In genomic region chr14:50064993-50065392, GRCh38 we compare ENCODE assay signal across 8 cellular contexts. TPM values are rescaled to one million over a fixed set of nuclear protein-coding genes. Genes with fewer than 3 reads are reported as not detected.
DNase-seq lines count a peak whose midpoint lies in the region; ATAC-seq and TF ChIP-seq lines count a peak whose summit lies in the region.

No MANE protein-coding gene starts in this region.

- H2AK5ac ChIP-seq in H9 (ENCODE audit: insufficient read length, low read length): no peak overlapping the region

- H3K4me3 ChIP-seq in CD4-positive, alpha-beta memory T cell (ENCODE audit: low read length in 2 of 2): no peak overlapping the region

- H3K14ac ChIP-seq in H9 (ENCODE audit: insufficient read depth, low read length): no peak overlapping the region

- H3K23ac ChIP-seq in H9 (ENCODE audit: insufficient read length, low read depth, low read length): no peak overlapping the region

- peaks cover 67% of the 10 kb centered on the region for H3K4me1 ChIP-seq in CD4-positive, alpha-beta memory T cell (ENCODE audit: insufficient read depth, low read length)
- peaks cover 8% of the 10 kb centered on the region; the same call in 1 of the 2 replicates for H3K4me1 ChIP-seq in H9 (ENCODE audit: insufficient read depth, low read length)

- H3K9me3 Mint-ChIP-seq in CD4-positive, alpha-beta memory T cell: no peaks in the 10 kb centered on the region
- H3K9me3 Mint-ChIP-seq in activated CD4-positive, alpha-beta T cell treated with anti-CD3 and anti-CD28 coated beads, Interleukin-2, amount 10 ng/mL, durations not matched to agents 7 days and 5 days: no peaks in the 10 kb centered on the region
- H3K9me3 Mint-ChIP-seq in type B pancreatic cell (peaks cover 4% of the 10 kb centered on the region), H9 (no peaks in the 10 kb centered on the region; a peak in 1 of 5 replicates)

- H4K20me1 ChIP-seq in H9 (ENCODE audit: control insufficient read depth, insufficient read depth, insufficient read length): no peaks in the 10 kb centered on the region

- H3K27ac Mint-ChIP-seq in CD4-positive, alpha-beta memory T cell: peak overlapping the region; percentile 92 to 100 (median 99)
- peak overlapping the region; percentile 98 for H3K27ac Mint-ChIP-seq in activated CD4-positive, alpha-beta T cell treated with anti-CD3 and anti-CD28 coated beads, Interleukin-2, amount 10 ng/mL, durations not matched to agents 7 days and 5 days
- H3K27ac Mint-ChIP-seq in type B pancreatic cell: peak overlapping the region; percentile 95
- H3K27ac Mint-ChIP-seq in H9: no peak overlapping the region

- POLR2A ChIA-PET in CD4-positive, alpha-beta memory T cell (lab: Charles Lee; ENCODE audit: partially characterized antibody): interaction anchor here (0.8 to 6.6 kb wide), 13 partner anchors 17 to 202 kb away, joined by 3 to 354 read pairs (median 108); partner anchors contain the start of gene ARF6
- POLR2A ChIA-PET in activated CD4-positive, alpha-beta T cell treated with anti-CD3 and anti-CD28 coated beads, Interleukin-2, amount 10 ng/mL, durations not matched to agents 7 days and 5 days (lab: Charles Lee): no interaction called here

- H4K91ac ChIP-seq in H9 (ENCODE audit: insufficient read length, low read depth, low read length): no peak overlapping the region

- H3K4me2 ChIP-seq in H9 (ENCODE audit: insufficient read depth, insufficient read length, low read length): no peak overlapping the region

- H4K5ac ChIP-seq in H9 (ENCODE audit: insufficient read length, low read depth, low read length): no peak overlapping the region

- no peaks in the 10 kb centered on the region for H3K9me3 ChIP-seq in CD4-positive, alpha-beta memory T cell (ENCODE audit: control insufficient read depth in 1 of 2, low read length in 2 of 2)
- H3K9me3 ChIP-seq in H9 (ENCODE audit: control insufficient read depth, low read depth, low read length): no peaks in the 10 kb centered on the region

- H3K4ac ChIP-seq in H9 (ENCODE audit: low read depth, low read length): no peak overlapping the region

- peak overlapping the region; percentile 83 for H3K27ac ChIP-seq in CD4-positive, alpha-beta memory T cell (ENCODE audit: low read depth, low read length)
- no peak overlapping the region for H3K27ac ChIP-seq in H9 (ENCODE audit: insufficient read length, low read depth, low read length)

- TF ChIP-seq CTCF in type B pancreatic cell (conservative IDR thresholded peaks at IDR 0.05) (no peak), H9 (conservative IDR thresholded peaks at IDR 0.05) (no peak)

- peak; percentile 67 to 84 (median 72) for DNase-seq in CD4-positive, alpha-beta memory T cell
- DNase-seq in activated CD4-positive, alpha-beta T cell treated with anti-CD3 and anti-CD28 coated beads, Interleukin-2, amount 10 ng/mL, durations not matched to agents 7 days and 5 days: peak; percentile 86
- DNase-seq in germinal center (ENCODE audit: low spot score): peak; percentile 71
- DNase-seq in type B pancreatic cell (ENCODE audit: extremely low spot score, unreplicated experiment): no peak
- DNase-seq in DMS153 (lab: John Stamatoyannopoulos, UW): no peak
- DNase-seq in H9: no peak

- H2AFZ ChIP-seq in H9 (ENCODE audit: low read length): no peak overlapping the region

- CTCF ChIA-PET in CD4-positive, alpha-beta memory T cell (lab: Charles Lee; ENCODE audit: partially characterized antibody): interaction anchor here (1.0 to 5.8 kb wide), 9 partner anchors 17 to 200 kb away, joined by 3 to 182 read pairs (median 51); no protein-coding TSS in a partner anchor
- CTCF ChIA-PET in activated CD4-positive, alpha-beta T cell treated with anti-CD3 and anti-CD28 coated beads, Interleukin-2, amount 10 ng/mL, durations not matched to agents 7 days and 5 days (lab: Charles Lee): interaction anchor here (1.0 to 1.6 kb wide), 4 partner anchors 18 to 202 kb away, joined by 3 to 4 read pairs (median 4); no protein-coding TSS in a partner anchor

- intact Hi-C loops in CD4-positive, alpha-beta memory T cell (cut with micrococcal nuclease): no loop called here

- H2BK15ac ChIP-seq in H9 (ENCODE audit: low read depth, low read length): no peak overlapping the region

- no peak overlapping the region for H2BK5ac ChIP-seq in H9 (ENCODE audit: insufficient read length, low read length)

- H2BK20ac ChIP-seq in H9 (ENCODE audit: low read depth, low read length, poor library complexity, severe bottlenecking): no peak overlapping the region

- H3K18ac ChIP-seq in H9 (ENCODE audit: insufficient read length, low read depth, low read length): no peak overlapping the region

- H3K27me3 ChIP-seq in CD4-positive, alpha-beta memory T cell (ENCODE audit: insufficient read depth, low read length): no peaks in the 10 kb centered on the region
- H3K27me3 ChIP-seq in H9 (ENCODE audit: insufficient read depth, low read length): no peaks in the 10 kb centered on the region

- H3K56ac ChIP-seq in H9 (ENCODE audit: insufficient read length, low read depth, low read length): no peak overlapping the region

- no peaks in the 10 kb centered on the region for H3K27me3 Mint-ChIP-seq in CD4-positive, alpha-beta memory T cell
- H3K27me3 Mint-ChIP-seq in activated CD4-positive, alpha-beta T cell treated with anti-CD3 and anti-CD28 coated beads, Interleukin-2, amount 10 ng/mL, durations not matched to agents 7 days and 5 days: no peaks in the 10 kb centered on the region
- H3K27me3 Mint-ChIP-seq in type B pancreatic cell (no peaks in the 10 kb centered on the region), H9 (ENCODE audit: low read depth) (peaks cover 3% of the 10 kb centered on the region; the same call in 1 of the 2 replicates)

- H3K4me1 Mint-ChIP-seq in CD4-positive, alpha-beta memory T cell: peaks cover 56 to 77% (median 62%) of the 10 kb centered on the region in 4 donors
- peaks cover 81% of the 10 kb centered on the region for H3K4me1 Mint-ChIP-seq in activated CD4-positive, alpha-beta T cell treated with anti-CD3 and anti-CD28 coated beads, Interleukin-2, amount 10 ng/mL, durations not matched to agents 7 days and 5 days
- peaks cover 27% of the 10 kb centered on the region for H3K4me1 Mint-ChIP-seq in type B pancreatic cell (ENCODE audit: unreplicated experiment)
- H3K4me1 Mint-ChIP-seq in H9: peaks cover 21 to 30% of the 10 kb centered on the region in 2 experiments

- H3K23me2 ChIP-seq in H9 (ENCODE audit: insufficient read length, low read depth, low read length, poor library complexity, severe bottlenecking): no peaks in the 10 kb centered on the region

- WGBS in H9 (ENCODE audit: extremely low coverage, insufficient read length, low lambda C conversion rate): no CpG with 5 or more reads among the region's 4 CpGs

- H2BK12ac ChIP-seq in H9 (ENCODE audit: insufficient read length, low read depth, low read length): no peak overlapping the region

- H3K79me2 ChIP-seq in H9 (ENCODE audit: insufficient read depth, low read length): no peaks in the 10 kb centered on the region

- no peak overlapping the region for H2BK120ac ChIP-seq in H9 (ENCODE audit: low read depth, low read length, poor library complexity, severe bottlenecking)

- no peaks in the 10 kb centered on the region for H3K36me3 Mint-ChIP-seq in CD4-positive, alpha-beta memory T cell
- H3K36me3 Mint-ChIP-seq in activated CD4-positive, alpha-beta T cell treated with anti-CD3 and anti-CD28 coated beads, Interleukin-2, amount 10 ng/mL, durations not matched to agents 7 days and 5 days (ENCODE audit: low read depth): peaks cover 34% of the 10 kb centered on the region
- H3K36me3 Mint-ChIP-seq in type B pancreatic cell (peaks cover 3% of the 10 kb centered on the region), H9 (ENCODE audit: insufficient read depth in 1 of 3, low read depth in 3 of 3) (no peaks in the 10 kb centered on the region; a peak in 1 of 7 replicates)

- no peak overlapping the region for H3K9ac ChIP-seq in H9 (ENCODE audit: extremely low read depth, insufficient read length, low read length)

- H3T11ph ChIP-seq in H9 (ENCODE audit: low read length): no peak overlapping the region

- no peaks in the 10 kb centered on the region for H3K79me1 ChIP-seq in H9 (ENCODE audit: insufficient read depth, low read depth, low read length, poor library complexity, severe bottlenecking)

- H3K4me3 Mint-ChIP-seq in CD4-positive, alpha-beta memory T cell: peak overlapping the region in 7 of 8 donors; percentile 61 to 82 (median 75)
- H3K4me3 Mint-ChIP-seq in activated CD4-positive, alpha-beta T cell treated with anti-CD3 and anti-CD28 coated beads, Interleukin-2, amount 10 ng/mL, durations not matched to agents 7 days and 5 days: peak overlapping the region; percentile 35
- peak overlapping the region; percentile 50 for H3K4me3 Mint-ChIP-seq in type B pancreatic cell
- H3K4me3 Mint-ChIP-seq in H9: no peak overlapping the region; a peak in 1 of 5 replicates

- ATAC-seq in GM21381 (IDR thresholded peaks at IDR 0.05; ENCODE audit: unreplicated experiment) (peak; percentile 61), HG03565 (IDR thresholded peaks at IDR 0.05; ENCODE audit: unreplicated experiment) (peak; percentile 56)

- H4K8ac ChIP-seq in H9 (replicated peaks; ENCODE audit: insufficient read length, low read depth, low read length): no peak overlapping the region

- H3K36me3 ChIP-seq in CD4-positive, alpha-beta memory T cell (ENCODE audit: insufficient read depth, low read length): no peaks in the 10 kb centered on the region

RNA-seq across cellular contexts. Expression of gene VCPKMT, which starts 51.4 kb away (rescaled TPM):
- total RNA-seq in CD4-positive, alpha-beta memory T cell: 10 to 100 TPM; 17.3 to 20.1 TPM
- polyA plus RNA-seq in CD4-positive, alpha-beta memory T cell: 10 to 100 TPM; 13.0 to 13.2 TPM
- 10 to 100 TPM in 1 of 2 experiments, 1 to 10 TPM in 1; 9.8 to 11.3 TPM for total RNA-seq in activated CD4-positive, alpha-beta T cell treated with anti-CD3 and anti-CD28 coated beads, Interleukin-2, amount 10 ng/mL, durations not matched to agents 7 days and 5 days
- total RNA-seq in type B pancreatic cell (ENCODE audit: low replicate concordance) (11.6 and 13.9 TPM in 2 replicates), H9 (2021) (13.5 and 13.7 TPM in 2 replicates)

Comparison
In these comparisons a context has a peak if more than half of its experiments do, and no peak if none do; other contexts are left out.
1. DNase-seq: peak in CD4-positive, alpha-beta memory T cell (5 of 5), activated CD4-positive, alpha-beta T cell treated with anti-CD3 and anti-CD28 coated beads, Interleukin-2, amount 10 ng/mL, durations not matched to agents 7 days and 5 days (single experiment) and germinal center (single experiment); none in type B pancreatic cell (single experiment), DMS153 (single experiment) and H9 (single experiment).
2. H3K27ac Mint-ChIP-seq: peak in CD4-positive, alpha-beta memory T cell (7 of 7), activated CD4-positive, alpha-beta T cell treated with anti-CD3 and anti-CD28 coated beads, Interleukin-2, amount 10 ng/mL, durations not matched to agents 7 days and 5 days (single experiment) and type B pancreatic cell (single experiment); none in H9 (0 of 3).
3. H3K4me3 Mint-ChIP-seq: peak in CD4-positive, alpha-beta memory T cell (7 of 8), activated CD4-positive, alpha-beta T cell treated with anti-CD3 and anti-CD28 coated beads, Interleukin-2, amount 10 ng/mL, durations not matched to agents 7 days and 5 days (single experiment) and type B pancreatic cell (single experiment); none in H9 (0 of 2).